ENCODE assay signal across 12 cellular contexts in genomic region chr5:172410839-172411238, GRCh38. TPM values are rescaled to one million over a fixed set of nuclear protein-coding genes. Genes with fewer than 3 reads are reported as not detected.
DNase-seq lines count a peak whose midpoint lies in the region; TF ChIP-seq lines count a peak whose summit lies in the region.
"Had no signal": no experiment of that assay in that cellular context is flagged by ENCODE, and none has a peak within 500 bp of the region (broad histone marks: within the 10 kb centered on the region; RNA-seq: fewer than 3 reads in every experiment).

No MANE protein-coding gene starts in this region.

- intact Hi-C loops in OCI-LY7 (cut with micrococcal nuclease; ENCODE audit: unreplicated experiment): no loop called here

- no peak for TF ChIP-seq CTCF in fibroblast of villous mesenchyme (IDR thresholded peaks at IDR 0.05; ENCODE audit: insufficient read depth, low read depth, low read length)
- TF ChIP-seq CTCF in OCI-LY7 (conservative IDR thresholded peaks at IDR 0.05; ENCODE audit: low read length): no peak

- POLR2A ChIA-PET in OCI-LY7 (lab: Charles Lee): no interaction called here

- H3K36me3 ChIP-seq in BLaER1 treated with 17β-estradiol and CSF1 and Interleukin-3, amounts not matched to agents 10 nM and 100 nM: peaks cover 0 to 28% (median 7%) of the 10 kb centered on the region in 11 experiments; a peak in 12 of 22 replicates
- no peaks in the 10 kb centered on the region; the same call in 1 of the 2 replicates for H3K36me3 ChIP-seq in SK-N-MC (ENCODE audit: insufficient read depth, low read length)
- no peaks in the 10 kb centered on the region for H3K36me3 ChIP-seq in skeletal muscle tissue (ENCODE audit: control insufficient read depth in 3 of 3, insufficient read depth in 3 of 3, low read length in 3 of 3)
- 0 out of 2 replicates have a peak, but pooled peaks cover 2% of the 10 kb centered on the region for H3K36me3 ChIP-seq in SJCRH30
- H3K36me3 ChIP-seq in OCI-LY7 (ENCODE audit: insufficient read depth, low read length): no peaks in the 10 kb centered on the region

- no peaks in the 10 kb centered on the region for H3K36me3 Mint-ChIP-seq in T-helper 2 cell treated with Interferon-gamma antibody and Interleukin-4, amounts not matched to agents 5 μg/mL and 100 μg/mL, for 36 hours (ENCODE audit: low read depth)
- H3K36me3 Mint-ChIP-seq: activated naive CD8-positive, alpha-beta T cell treated with anti-CD3 and anti-CD28 coated beads for 36 hours; CD4-positive, CD25-positive, alpha-beta regulatory T cell; memory B cell had no signal

- BruUV-seq in OCI-LY7 (replicated peaks; lab: Mats Ljungman, UMichigan): no TSS peak

- no peak overlapping the region for H3K4me3 ChIP-seq in BLaER1 treated with 17β-estradiol and CSF1 and Interleukin-3, amounts not matched to agents 10 nM and 100 nM
- 0 out of 2 replicates have a peak overlapping the region, but pooled peaks have one; percentile 8 for H3K4me3 ChIP-seq in SK-N-MC
- no peak overlapping the region for H3K4me3 ChIP-seq in fibroblast of villous mesenchyme (ENCODE audit: low read depth, low read length)
- H3K4me3 ChIP-seq in skeletal muscle tissue (ENCODE audit: low read length in 3 of 3): no peak overlapping the region
- no peak overlapping the region for H3K4me3 ChIP-seq in SJCRH30
- H3K4me3 ChIP-seq in OCI-LY7 (ENCODE audit: low read depth, low read length, poor library complexity, severe bottlenecking): no peak overlapping the region

- no peaks in the 10 kb centered on the region for H3K9me3 Mint-ChIP-seq in T-helper 2 cell treated with Interferon-gamma antibody and Interleukin-4, amounts not matched to agents 5 μg/mL and 100 μg/mL, for 36 hours
- H3K9me3 Mint-ChIP-seq: activated naive CD8-positive, alpha-beta T cell treated with anti-CD3 and anti-CD28 coated beads for 36 hours had no signal

- H4K20me1 ChIP-seq in BLaER1 treated with 17β-estradiol and CSF1 and Interleukin-3, amounts not matched to agents 10 nM and 100 nM: peaks cover 0 to 7% (median 0%) of the 10 kb centered on the region in 11 experiments; a peak in 1 of 22 replicates
- no peaks in the 10 kb centered on the region for H4K20me1 ChIP-seq in OCI-LY7 (ENCODE audit: insufficient read depth, low read length)

- H3K27ac Mint-ChIP-seq in T-helper 2 cell treated with Interferon-gamma antibody and Interleukin-4, amounts not matched to agents 5 μg/mL and 100 μg/mL, for 36 hours: no peak overlapping the region
- H3K27ac Mint-ChIP-seq: activated naive CD8-positive, alpha-beta T cell treated with anti-CD3 and anti-CD28 coated beads for 36 hours; CD4-positive, CD25-positive, alpha-beta regulatory T cell; memory B cell had no signal

- no peaks in the 10 kb centered on the region for H3K27me3 ChIP-seq in BLaER1 treated with 17β-estradiol and CSF1 and Interleukin-3, amounts not matched to agents 10 nM and 100 nM
- no peaks in the 10 kb centered on the region for H3K27me3 ChIP-seq in skeletal muscle tissue (ENCODE audit: control insufficient read depth in 3 of 3, insufficient read depth in 3 of 3, low read length in 3 of 3)
- H3K27me3 ChIP-seq in SJCRH30: no peaks in the 10 kb centered on the region

- no peaks in the 10 kb centered on the region for H3K9me3 ChIP-seq in BLaER1 treated with 17β-estradiol and CSF1 and Interleukin-3, amounts not matched to agents 10 nM and 100 nM (replicated peaks in 1 of 11)
- H3K9me3 ChIP-seq in SK-N-MC (ENCODE audit: low read depth, low read length) (no peaks in the 10 kb centered on the region), skeletal muscle tissue (ENCODE audit: control insufficient read depth in 3 of 3, low read length in 3 of 3) (no peaks in the 10 kb centered on the region), SJCRH30 (replicated peaks) (no peaks in the 10 kb centered on the region), OCI-LY7 (ENCODE audit: low read length) (no peaks in the 10 kb centered on the region)

- peaks cover 6% of the 10 kb centered on the region for H3K27me3 Mint-ChIP-seq in T-helper 2 cell treated with Interferon-gamma antibody and Interleukin-4, amounts not matched to agents 5 μg/mL and 100 μg/mL, for 36 hours (ENCODE audit: low read depth)

- H3K4me3 Mint-ChIP-seq in T-helper 2 cell treated with Interferon-gamma antibody and Interleukin-4, amounts not matched to agents 5 μg/mL and 100 μg/mL, for 36 hours: no peak overlapping the region
- H3K4me3 Mint-ChIP-seq: activated naive CD8-positive, alpha-beta T cell treated with anti-CD3 and anti-CD28 coated beads for 36 hours; CD4-positive, CD25-positive, alpha-beta regulatory T cell; memory B cell had no signal

- H3K79me2 ChIP-seq in OCI-LY7 (ENCODE audit: insufficient read depth, low read depth, low read length): no peaks in the 10 kb centered on the region

- H3K9ac ChIP-seq in BLaER1 treated with 17β-estradiol and CSF1 and Interleukin-3, amounts not matched to agents 10 nM and 100 nM: peak overlapping the region; percentile 43 to 82 (median 74); a peak in 18 of 22 replicates
- H3K9ac ChIP-seq in SK-N-MC (ENCODE audit: insufficient read length) (peak overlapping the region; percentile 13), skeletal muscle tissue (ENCODE audit: low read depth in 1 of 3, low read length in 3 of 3) (no peak overlapping the region)

- H2AFZ ChIP-seq in OCI-LY7 (ENCODE audit: low read length): no peak overlapping the region

- H3K9me2 ChIP-seq in OCI-LY7 (ENCODE audit: insufficient read depth, low read length): no peaks in the 10 kb centered on the region

- H3K4me1 ChIP-seq in BLaER1 treated with 17β-estradiol and CSF1 and Interleukin-3, amounts not matched to agents 10 nM and 100 nM: peaks cover 64 to 91% (median 69%) of the 10 kb centered on the region in 10 experiments
- H3K4me1 ChIP-seq in skeletal muscle tissue (ENCODE audit: control insufficient read depth in 3 of 3, insufficient read depth in 3 of 3, low read length in 3 of 3) (peaks cover 29 to 35% (median 29%) of the 10 kb centered on the region in 3 donors), SJCRH30 (peaks cover 12% of the 10 kb centered on the region), OCI-LY7 (ENCODE audit: insufficient read depth, low read length, poor library complexity, severe bottlenecking) (no peaks in the 10 kb centered on the region)

- CTCF ChIA-PET in OCI-LY7 (lab: Charles Lee; ENCODE audit: unreplicated experiment): no interaction called here

- DNase-seq in SK-N-MC (ENCODE audit: low read depth, low spot score): no peak
- DNase-seq in fibroblast of villous mesenchyme (ENCODE audit: low read depth): peak; percentile 88
- DNase-seq in SJCRH30: no peak
- DNase-seq in T-helper 2 cell treated with Interferon-gamma antibody and Interleukin-4, amounts not matched to agents 5 μg/mL and 100 μg/mL, for 36 hours (ENCODE audit: low spot score): no peak
- DNase-seq in OCI-LY7 (ENCODE audit: low spot score): no peak
- DNase-seq in globus pallidus (ENCODE audit: low spot score): no peak
- DNase-seq: CD4-positive, CD25-positive, alpha-beta regulatory T cell; NCI-H446 had no signal

- peaks cover 22% of the 10 kb centered on the region for H3K4me1 Mint-ChIP-seq in T-helper 2 cell treated with Interferon-gamma antibody and Interleukin-4, amounts not matched to agents 5 μg/mL and 100 μg/mL, for 36 hours (ENCODE audit: low read depth)
- H3K4me1 Mint-ChIP-seq: CD4-positive, CD25-positive, alpha-beta regulatory T cell; memory B cell had no signal

- H3K4me2 ChIP-seq in BLaER1 treated with 17β-estradiol and CSF1 and Interleukin-3, amounts not matched to agents 10 nM and 100 nM: peak overlapping the region; percentile 74 to 98 (median 92)
- no peak overlapping the region for H3K4me2 ChIP-seq in OCI-LY7 (ENCODE audit: low read length)

- H3K27ac ChIP-seq in BLaER1 treated with 17β-estradiol and CSF1 and Interleukin-3, amounts not matched to agents 10 nM and 100 nM: peak overlapping the region; percentile 73 to 93 (median 89); a peak in 21 of 22 replicates
- peak overlapping the region; percentile 92 for H3K27ac ChIP-seq in SK-N-MC
- H3K27ac ChIP-seq in skeletal muscle tissue (ENCODE audit: low read depth, low read length): peak overlapping the region; percentile 79
- no peak overlapping the region for H3K27ac ChIP-seq in SJCRH30
- H3K27ac ChIP-seq in OCI-LY7 (ENCODE audit: low read depth, low read length, poor library complexity, severe bottlenecking): no peak overlapping the region

RNA-seq across cellular contexts. Expression of gene SH3PXD2B, which starts 43.5 kb away (rescaled TPM):
- total RNA-seq in fibroblast of villous mesenchyme (28.1 and 32.2 TPM in 2 replicates), skeletal muscle tissue (12.0 TPM), OCI-LY7 (2022) (0.10 and 0.11 TPM in 2 replicates)
- total RNA-seq in SJCRH30 (2014; rRNA removed; shearing (Covaris generic)): 16.4 and 16.9 TPM in 2 replicates
- total RNA-seq in OCI-LY7 (2014; rRNA removed; shearing (Covaris generic)): not detected in 2 replicates

Comparison
In these comparisons a context has a peak if more than half of its experiments do, and no peak if none do; other contexts are left out.
1. H3K27ac ChIP-seq: peak in BLaER1 treated with 17β-estradiol and CSF1 and Interleukin-3, amounts not matched to agents 10 nM and 100 nM (11 of 11), SK-N-MC (single experiment) and skeletal muscle tissue (single experiment); none in SJCRH30 (single experiment) and OCI-LY7 (single experiment).
2. H3K9ac ChIP-seq: peak in BLaER1 treated with 17β-estradiol and CSF1 and Interleukin-3, amounts not matched to agents 10 nM and 100 nM (11 of 11) and SK-N-MC (single experiment); none in skeletal muscle tissue (0 of 3).
3. RNA of gene SH3PXD2B, which starts 43.5 kb away (total RNA-seq): 28.1 to 32.2 TPM in fibroblast of villous mesenchyme, 16.4 to 16.9 TPM in SJCRH30 and 12.0 TPM in skeletal muscle tissue (single experiment); 0.10 to 0.11 TPM in OCI-LY7; every median in the first group is over 10 times any median in the second.